ENCODE assay signal across 26 cellular contexts in the genomic region with DNA sequence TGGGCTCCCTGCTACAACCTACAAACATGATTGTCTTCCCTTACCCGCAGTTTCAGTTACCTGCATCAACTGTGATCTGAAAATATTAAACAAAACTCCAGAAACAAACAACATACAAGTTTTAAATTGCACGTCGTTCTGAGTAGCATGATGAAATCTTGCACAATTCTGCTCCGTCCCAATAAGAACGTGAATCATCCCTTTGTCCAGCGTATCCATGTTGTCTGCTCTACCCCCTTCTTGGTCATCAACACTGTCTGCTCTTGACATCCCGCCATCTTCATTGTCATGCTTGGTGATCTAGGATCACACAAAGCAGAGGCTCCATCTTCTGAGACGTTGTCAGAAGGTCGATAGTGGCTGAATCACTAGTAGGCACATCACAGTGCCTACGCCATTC.
"Had no signal": no experiment of that assay in that cellular context is flagged by ENCODE, and none has a peak within 500 bp of the region (broad histone marks: within the 10 kb centered on the region; RNA-seq: fewer than 3 reads in every experiment).

No MANE protein-coding gene starts in this region.

- H3K9me3 ChIP-seq: adrenal gland, colonic mucosa had no signal

- ATAC-seq: activated CD4-positive, alpha-beta T cell treated with anti-CD3 and anti-CD28 coated beads for 36 hours; activated T-cell treated with anti-CD3 and anti-CD28 coated beads, Interleukin-2, amount 50 U/mL, for 72 hours; T-cell had no signal

- H3K27me3 ChIP-seq: colonic mucosa had no signal

- DNase-seq: activated CD4-positive, alpha-beta memory T cell treated with anti-CD3 and anti-CD28 coated beads, Interleukin-2, amount 10 ng/mL, durations not matched to agents 7 days and 5 days; activated CD4-positive, alpha-beta T cell treated with anti-CD3 and anti-CD28 coated beads for 36 hours; activated CD4-positive, alpha-beta T cell treated with anti-CD3 and anti-CD28 coated beads, Interleukin-2, amount 50 U/mL, for 1 hour; activated CD8-positive, alpha-beta memory T cell treated with anti-CD3 and anti-CD28 coated beads, Interleukin-2, amount 50 U/mL, for 4 hours; activated gamma-delta T cell treated with Interleukin-2 at 50 U/mL for 16 hours; activated naive CD4-positive, alpha-beta T cell treated with anti-CD3 and anti-CD28 coated beads, Interleukin-2, amount 50 U/mL, for 16 hours; activated naive CD8-positive, alpha-beta T cell treated with anti-CD3 and anti-CD28 coated beads, Interleukin-2, amount 10 ng/mL, durations not matched to agents 7 days and 5 days; activated T-cell treated with anti-CD3 and anti-CD28 coated beads, Interleukin-2, amount 50 U/mL, for 72 hours; adrenal gland; anterior cingulate cortex; caudate nucleus; colonic mucosa; dermis blood vessel endothelial cell; NCI-H1092; NCI-H1417; NCI-H1694; NCI-H2029 treated with DMSO at 0.1 percent for 48 hours; NCI-H510A treated with DMSO at 0.1 percent for 48 hours; NCI-H69; SIG-M5; T-cell; T-helper 2 cell; T1000 had no signal

- FAIRE-seq: TTC549 had no signal

- H3K36me3 ChIP-seq: adrenal gland, colonic mucosa had no signal

- H3K4me1 ChIP-seq: adrenal gland, colonic mucosa had no signal

- H3K27ac ChIP-seq: adrenal gland, colonic mucosa, SK-N-MC, VCaP had no signal

- H3K4me3 ChIP-seq: adrenal gland, colonic mucosa, SK-N-MC had no signal
